ENCODE assay signal across 27 cellular contexts in the genomic region with DNA sequence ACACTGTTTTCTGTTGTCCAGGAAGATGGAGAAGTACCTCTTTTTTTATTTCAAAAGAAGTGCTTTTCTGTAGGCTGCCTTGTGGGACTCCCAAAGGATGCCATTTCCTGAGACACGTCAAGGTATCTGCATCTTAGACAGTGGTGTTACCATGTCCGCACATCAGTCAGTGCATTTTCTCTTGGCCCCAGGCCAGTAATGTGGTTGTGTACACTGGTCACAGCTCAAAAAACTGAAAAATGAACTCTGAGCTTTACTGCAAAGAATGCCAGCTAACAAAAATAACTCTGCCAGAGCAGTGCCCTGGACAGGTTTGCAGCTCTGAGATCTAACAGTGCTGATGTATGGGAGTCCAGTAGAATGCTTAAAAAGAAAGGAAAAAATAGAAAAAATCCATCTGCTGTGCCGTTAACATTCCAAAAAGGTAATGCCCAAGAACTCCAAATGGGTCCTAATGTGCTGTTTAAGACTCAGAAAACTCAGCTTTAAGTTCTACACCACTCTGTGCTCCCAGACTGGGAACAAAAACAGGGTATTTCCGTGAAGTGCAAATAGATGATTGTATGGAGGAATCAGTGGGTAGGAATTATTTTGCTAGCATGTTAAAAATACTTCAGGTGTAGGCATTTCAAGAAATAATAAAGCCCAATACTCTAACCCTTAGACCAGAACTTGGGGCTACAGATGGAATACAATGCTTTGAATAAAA.
DNase-seq lines count a peak whose midpoint lies in the region; ATAC-seq and TF ChIP-seq lines count a peak whose summit lies in the region.
"Had no signal": no experiment of that assay in that cellular context is flagged by ENCODE, and none has a peak within 500 bp of the region (broad histone marks: within the 10 kb centered on the region; RNA-seq: fewer than 3 reads in every experiment).

No MANE protein-coding gene starts in this region.

- DNase-seq in GM23338 (ENCODE audit: low spot score) = no peak
- DNase-seq in SK-N-SH = no peak
- DNase-seq in fibroblast of peridontal ligament (ENCODE audit: extremely low read depth) = peak; percentile 11
- peak; percentile 67 for DNase-seq in renal cortical epithelial cell (ENCODE audit: low read depth)
- DNase-seq in NCI-H226 = no peak
- no peak for DNase-seq in HFFc6
- no peak for DNase-seq in spleen
- DNase-seq: activated CD4-positive, alpha-beta T cell treated with anti-CD3 and anti-CD28 coated beads, Interleukin-2, amount 50 U/mL, for 48 hours; activated CD4-positive, CD25-positive, alpha-beta regulatory T cell treated with anti-CD3 and anti-CD28 coated beads, Interleukin-2, amount 50 U/mL, for 72 hours; activated CD8-positive, alpha-beta memory T cell treated with anti-CD3 and anti-CD28 coated beads, Interleukin-2, amount 50 U/mL, for 4 hours; amygdala; caudate nucleus; erythroblast; glutamatergic neuron; natural killer cell; NCI-H1436; NCI-H2081 treated with DMSO at 0.1 percent for 48 hours; occipital lobe; PC-3; sigmoid colon; stimulated activated CD4-positive, alpha-beta T cell treated with anti-CD3 and anti-CD28 coated beads, Interleukin-4, amount 100 ng/mL, for 4 hours; upper lobe of right lung had no signal

- CTCF ChIA-PET in SK-N-SH (lab: Yijun Ruan, JAX) = no interaction called here

- H3K79me2 ChIP-seq in GM23338 (replicated peaks; ENCODE audit: insufficient read depth) = peaks cover 26% of the 10 kb centered on the region
- no peaks in the 10 kb centered on the region for H3K79me2 ChIP-seq in SK-N-SH (ENCODE audit: insufficient read depth)

- H3K9me3 ChIP-seq in SK-N-SH = no peaks in the 10 kb centered on the region
- no peaks in the 10 kb centered on the region for H3K9me3 ChIP-seq in spleen
- H3K9me3 ChIP-seq: HAP-1, prostate gland, sigmoid colon, upper lobe of right lung had no signal

- no peaks in the 10 kb centered on the region for H3K27me3 ChIP-seq in GM23338 (ENCODE audit: insufficient read depth)
- no peaks in the 10 kb centered on the region for H3K27me3 ChIP-seq in SK-N-SH (ENCODE audit: insufficient read depth)
- H3K27me3 ChIP-seq in spleen (replicated peaks in 1 of 7) = no peaks in the 10 kb centered on the region
- H3K27me3 ChIP-seq: sigmoid colon, upper lobe of right lung had no signal

- ATAC-seq in GM23338 (no peak), GM19395 (IDR thresholded peaks at IDR 0.05; ENCODE audit: unreplicated experiment) (no peak)
- ATAC-seq: natural killer cell, PC-3, upper lobe of right lung had no signal

- H4K20me1 ChIP-seq in GM23338 (replicated peaks; ENCODE audit: insufficient read depth) = peaks cover 4% of the 10 kb centered on the region; the same call in 1 of the 2 replicates
- H4K20me1 ChIP-seq in SK-N-SH (ENCODE audit: insufficient read depth) = no peaks in the 10 kb centered on the region

- H3K27ac ChIP-seq in GM23338 (ENCODE audit: low read depth) (peak overlapping the region; percentile 26; the same call in 1 of the 2 replicates), SK-N-SH (ENCODE audit: low read depth in 2 of 2, low read length in 1 of 2) (no peak overlapping the region), spleen (no peak overlapping the region)
- H3K27ac ChIP-seq: prostate gland, sigmoid colon, upper lobe of right lung had no signal

- TF ChIP-seq CTCF in GM23338 (conservative IDR thresholded peaks at IDR 0.05; ENCODE audit: low read depth in 2 of 2) (no peak), SK-N-SH (IDR thresholded peaks at IDR 0.05) (no peak), HFFc6 (IDR thresholded peaks at IDR 0.05) (no peak), spleen (IDR thresholded peaks at IDR 0.05 in 8 of 11, conservative IDR thresholded peaks at IDR 0.05 in 3 of 11) (no peak)

- no peaks in the 10 kb centered on the region for H3K36me3 Mint-ChIP-seq in GM23338 (ENCODE audit: low read depth)
- H3K36me3 Mint-ChIP-seq in HFFc6 (ENCODE audit: low read depth) = no peaks in the 10 kb centered on the region
- H3K36me3 Mint-ChIP-seq: activated naive CD4-positive, alpha-beta T cell treated with anti-CD3 and anti-CD28 coated beads, Interleukin-2, amount 50 U/mL, for 24 hours; natural killer cell had no signal

- POLR2A ChIA-PET in SK-N-SH (lab: Yijun Ruan, JAX) = no interaction called here

- H3K4me1 ChIP-seq in GM23338 (ENCODE audit: insufficient read depth) (no peaks in the 10 kb centered on the region; the same call in 1 of the 2 replicates), SK-N-SH (ENCODE audit: control insufficient read depth in 1 of 2, insufficient read depth in 2 of 2, low read depth in 1 of 2, low read length in 1 of 2) (no peaks in the 10 kb centered on the region), spleen (no peaks in the 10 kb centered on the region)
- H3K4me1 ChIP-seq: HAP-1, prostate gland, upper lobe of right lung had no signal

- H3K4me2 ChIP-seq in GM23338 (no peak overlapping the region), SK-N-SH (no peak overlapping the region)

- no peak for TF ChIP-seq RAD21 in SK-N-SH (IDR thresholded peaks at IDR 0.05; ENCODE audit: low read length)

- H3K27me3 Mint-ChIP-seq in GM23338 (ENCODE audit: insufficient read depth, low read depth, poor library complexity) (peaks cover 2% of the 10 kb centered on the region), HFFc6 (ENCODE audit: insufficient read depth) (no peaks in the 10 kb centered on the region; the same call in 1 of the 2 replicates)
- H3K27me3 Mint-ChIP-seq: dendritic cell treated with granulocyte-macrophage colony-stimulating factor and Interleukin-4, amounts not matched to agents 40 ng/mL and 50 ng/mL, for 4 days had no signal

- H2AFZ ChIP-seq in GM23338 (no peak overlapping the region), SK-N-SH (ENCODE audit: low read depth) (no peak overlapping the region)

- no peak for TF ChIP-seq POLR2A in spleen (IDR thresholded peaks at IDR 0.05)

- H3K27ac Mint-ChIP-seq in GM23338 (no peak overlapping the region), HFFc6 (no peak overlapping the region)
- H3K27ac Mint-ChIP-seq: activated naive CD4-positive, alpha-beta T cell treated with anti-CD3 and anti-CD28 coated beads, Interleukin-2, amount 50 U/mL, for 24 hours; dendritic cell treated with granulocyte-macrophage colony-stimulating factor and Interleukin-4, amounts not matched to agents 40 ng/mL and 50 ng/mL, for 4 days; natural killer cell had no signal

- intact Hi-C loops in spleen (cut with DNase I; ENCODE audit: low total_unique reads) = no loop called here

- H3K9me3 Mint-ChIP-seq in GM23338 (no peaks in the 10 kb centered on the region; the same call in 2 of the 3 replicates), HFFc6 (no peaks in the 10 kb centered on the region)
- H3K9me3 Mint-ChIP-seq: dendritic cell treated with granulocyte-macrophage colony-stimulating factor and Interleukin-4, amounts not matched to agents 40 ng/mL and 50 ng/mL, for 4 days had no signal

- WGBS in SK-N-SH (ENCODE audit: low lambda C conversion rate) = 65% methylated on average over 4 of the region's 4 CpGs
- whole genome bisulfite sequencing in spleen, 5 donors = 79 to 87% (median 82%) methylated on average over 4 of the region's 4 CpGs

- H3K4me3 Mint-ChIP-seq in GM23338 = no peak overlapping the region
- no peak overlapping the region for H3K4me3 Mint-ChIP-seq in HFFc6
- H3K4me3 Mint-ChIP-seq: activated naive CD4-positive, alpha-beta T cell treated with anti-CD3 and anti-CD28 coated beads, Interleukin-2, amount 50 U/mL, for 24 hours; dendritic cell treated with granulocyte-macrophage colony-stimulating factor and Interleukin-4, amounts not matched to agents 40 ng/mL and 50 ng/mL, for 4 days; natural killer cell had no signal

- no peak overlapping the region for H3K9ac ChIP-seq in SK-N-SH

- no peak overlapping the region for H3K4me3 ChIP-seq in GM23338
- H3K4me3 ChIP-seq in SK-N-SH (ENCODE audit: low read depth in 2 of 2, low read length in 1 of 2) = no peak overlapping the region
- no peak overlapping the region for H3K4me3 ChIP-seq in spleen
- H3K4me3 ChIP-seq: HAP-1, prostate gland, sigmoid colon, upper lobe of right lung had no signal

- H3K36me3 ChIP-seq in GM23338 (ENCODE audit: insufficient read depth) (no peaks in the 10 kb centered on the region), SK-N-SH (replicated peaks in 1 of 2; ENCODE audit: control insufficient read depth in 1 of 2, insufficient read depth in 2 of 2, low read length in 1 of 2) (no peaks in the 10 kb centered on the region), spleen (no peaks in the 10 kb centered on the region)
- H3K36me3 ChIP-seq: HAP-1, prostate gland, sigmoid colon, upper lobe of right lung had no signal

- H3K4me1 Mint-ChIP-seq in GM23338 (peaks cover 17% of the 10 kb centered on the region), HFFc6 (ENCODE audit: low read depth) (no peaks in the 10 kb centered on the region)
- H3K4me1 Mint-ChIP-seq: activated naive CD4-positive, alpha-beta T cell treated with anti-CD3 and anti-CD28 coated beads, Interleukin-2, amount 50 U/mL, for 24 hours; natural killer cell had no signal

- 0 out of 4 replicates have a peak, but pooled peaks of 1 of the 2 experiments have one; percentile 37 for TF ChIP-seq EP300 in SK-N-SH (IDR thresholded peaks at IDR 0.05; ENCODE audit: borderline replicate concordance in 1 of 2, low read depth in 1 of 2, low read length in 1 of 2)

- H3K9me2 ChIP-seq in GM23338 (ENCODE audit: insufficient read depth) = no peaks in the 10 kb centered on the region
- H3K9me2 ChIP-seq in SK-N-SH = no peaks in the 10 kb centered on the region

- no peaks in the 10 kb centered on the region for H3F3A ChIP-seq in GM23338 (replicated peaks; ENCODE audit: low read depth)
- H3F3A ChIP-seq in SK-N-SH (replicated peaks; ENCODE audit: insufficient read depth) = no peaks in the 10 kb centered on the region

TF ChIP-seq in GM23338, 12 proteins besides CTCF, POLR2A, EP300 and RAD21 (continues in another document):
- no peak for TF ChIP-seq STAT1 (IDR thresholded peaks at IDR 0.05; ENCODE audit: unreplicated experiment)

TF ChIP-seq in SK-N-SH, 30 proteins besides CTCF, POLR2A, EP300 and RAD21 (continues in another document):
- TF ChIP-seq TCF12 (IDR thresholded peaks at IDR 0.05) = peak; percentile 55
- TF ChIP-seq RXRA (IDR thresholded peaks at IDR 0.05; ENCODE audit: borderline replicate concordance, low read depth) = no peak
- no peak for TF ChIP-seq FOXM1 (IDR thresholded peaks at IDR 0.05; ENCODE audit: low read depth)
- no peak for TF ChIP-seq TAF1 (IDR thresholded peaks at IDR 0.05; ENCODE audit: borderline replicate concordance, low read depth, low read length)
- no peak for TF ChIP-seq POLR2AphosphoS5 (IDR thresholded peaks at IDR 0.05; ENCODE audit: low read depth, low read length)
- no peak for TF ChIP-seq SIN3A (IDR thresholded peaks at IDR 0.05; ENCODE audit: borderline replicate concordance, low read depth, low read length)
- 0 out of 2 replicates have a peak, but pooled peaks have one; percentile 41 for TF ChIP-seq MEF2A (IDR thresholded peaks at IDR 0.05; ENCODE audit: borderline replicate concordance, low read depth)
- no peak for TF ChIP-seq TEAD4 (IDR thresholded peaks at IDR 0.05; ENCODE audit: borderline replicate concordance, insufficient read depth)
- TF ChIP-seq JUND (IDR thresholded peaks at IDR 0.05) = peak; percentile 8; the same call in 1 of the 2 replicates
- no peak for TF ChIP-seq FOXJ3 (CRISPR knock-in tag; IDR thresholded peaks at IDR 0.05)
- no peak for TF ChIP-seq GABPA (IDR thresholded peaks at IDR 0.05; ENCODE audit: low read depth)

Comparison
In these comparisons a context has a peak if more than half of its experiments do, and no peak if none do; other contexts are left out.
1. DNase-seq: peak in fibroblast of peridontal ligament (single experiment) and renal cortical epithelial cell (single experiment); none in GM23338 (single experiment), SK-N-SH (single experiment), NCI-H226 (single experiment), HFFc6 (single experiment) and spleen (single experiment).